In the genomic region with DNA sequence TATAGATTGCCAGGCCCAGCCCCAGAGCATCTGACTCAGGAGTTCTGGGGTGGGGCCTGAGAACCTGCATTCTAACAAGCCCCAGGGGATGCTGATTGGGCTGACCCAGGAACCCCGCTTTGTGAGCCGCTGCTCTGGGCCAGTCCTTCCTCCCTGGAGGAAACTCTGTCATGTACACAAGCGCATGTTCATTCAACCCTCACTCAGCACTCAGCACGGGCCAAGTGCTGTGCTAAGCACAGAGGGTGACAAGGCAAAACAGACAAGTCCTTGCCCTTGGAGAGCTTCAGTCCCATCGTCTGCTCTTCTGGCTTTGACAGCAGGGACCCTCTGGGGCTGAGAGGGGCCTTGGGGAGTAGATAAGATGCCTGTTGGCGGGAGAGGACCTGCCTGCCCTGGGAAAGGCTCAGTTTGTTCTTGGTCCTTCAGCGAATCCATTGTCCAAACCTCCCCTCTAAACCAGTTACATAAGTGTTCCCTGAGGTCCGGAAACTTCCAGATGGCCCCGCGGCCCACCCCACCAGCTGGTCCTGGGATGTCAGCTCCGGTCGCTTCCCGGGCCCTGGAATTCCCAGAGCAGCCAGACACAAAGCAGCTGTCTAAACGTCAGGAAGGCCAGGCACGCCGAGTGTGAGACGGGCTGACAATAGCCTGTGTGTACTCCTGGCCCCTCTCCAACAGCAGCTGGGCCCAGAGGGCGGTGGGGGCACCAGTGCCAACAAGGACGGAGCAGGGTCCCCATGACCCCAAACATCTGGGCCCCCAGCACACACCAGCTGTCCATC, we compare ENCODE assay signal across 11 cellular contexts.
A peak's percentile ranks its signal among the peaks of the same experiment; 100 is the strongest.
DNase-seq lines count a peak whose midpoint lies in the region; ATAC-seq and TF ChIP-seq lines count a peak whose summit lies in the region.
"Had no signal": no experiment of that assay in that cellular context is flagged by ENCODE, and none has a peak within 500 bp of the region (broad histone marks: within the 10 kb centered on the region; RNA-seq: fewer than 3 reads in every experiment).

No MANE protein-coding gene starts in this region.

- H3K36me3 ChIP-seq in upper lobe of right lung = no peaks in the 10 kb centered on the region
- H3K36me3 ChIP-seq in CD8-positive, alpha-beta T cell (ENCODE audit: insufficient read depth, low read length) = no peaks in the 10 kb centered on the region

- no peaks in the 10 kb centered on the region for H3K27me3 ChIP-seq in upper lobe of right lung
- H3K27me3 ChIP-seq in CD8-positive, alpha-beta T cell (ENCODE audit: insufficient read depth, low read length) = no peaks in the 10 kb centered on the region

- H3K9me3 ChIP-seq in upper lobe of right lung = no peaks in the 10 kb centered on the region
- H3K9me3 ChIP-seq in CD8-positive, alpha-beta T cell (ENCODE audit: low read length) = no peaks in the 10 kb centered on the region

- no peaks in the 10 kb centered on the region for H3K4me1 Mint-ChIP-seq in activated T-helper 2 cell treated with anti-CD3 and anti-CD28 coated beads, Interferon-gamma antibody, Interleukin-2, Interleukin-4, amounts not matched to agents 10 μg/mL and 5 μg/mL and 100 μg/mL, durations not matched to agents 14 hours and 24 hours and 36 hours (ENCODE audit: low read depth)
- no peaks in the 10 kb centered on the region for H3K4me1 Mint-ChIP-seq in CD8-positive, alpha-beta T cell (ENCODE audit: low read depth)
- H3K4me1 Mint-ChIP-seq: activated CD4-positive, alpha-beta memory T cell treated with anti-CD3 and anti-CD28 coated beads, Interleukin-2, amount 10 ng/mL, durations not matched to agents 7 days and 5 days had no signal

- H3K4me3 Mint-ChIP-seq in activated T-helper 2 cell treated with anti-CD3 and anti-CD28 coated beads, Interferon-gamma antibody, Interleukin-2, Interleukin-4, amounts not matched to agents 10 μg/mL and 5 μg/mL and 100 μg/mL, durations not matched to agents 14 hours and 24 hours and 36 hours (ENCODE audit: low read depth) = no peak overlapping the region
- no peak overlapping the region for H3K4me3 Mint-ChIP-seq in CD8-positive, alpha-beta T cell
- H3K4me3 Mint-ChIP-seq: activated CD4-positive, alpha-beta memory T cell treated with anti-CD3 and anti-CD28 coated beads, Interleukin-2, amount 10 ng/mL, durations not matched to agents 7 days and 5 days; effector memory CD8-positive, alpha-beta T cell had no signal

- H3K27me3 Mint-ChIP-seq in activated T-helper 2 cell treated with anti-CD3 and anti-CD28 coated beads, Interferon-gamma antibody, Interleukin-2, Interleukin-4, amounts not matched to agents 10 μg/mL and 5 μg/mL and 100 μg/mL, durations not matched to agents 14 hours and 24 hours and 36 hours (ENCODE audit: low read depth) = peaks cover 9% of the 10 kb centered on the region
- H3K27me3 Mint-ChIP-seq in CD8-positive, alpha-beta T cell (ENCODE audit: low read depth) = peaks cover 12% of the 10 kb centered on the region

- POLR2A ChIA-PET in CD8-positive, alpha-beta T cell (lab: Charles Lee) = no interaction called here

- H3K27ac ChIP-seq in upper lobe of right lung = peak overlapping the region; percentile 72
- no peak overlapping the region for H3K27ac ChIP-seq in CD8-positive, alpha-beta T cell (ENCODE audit: low read depth, low read length)

- H3K36me3 Mint-ChIP-seq in activated T-helper 2 cell treated with anti-CD3 and anti-CD28 coated beads, Interferon-gamma antibody, Interleukin-2, Interleukin-4, amounts not matched to agents 10 μg/mL and 5 μg/mL and 100 μg/mL, durations not matched to agents 14 hours and 24 hours and 36 hours (ENCODE audit: low read depth) = no peaks in the 10 kb centered on the region
- no peaks in the 10 kb centered on the region for H3K36me3 Mint-ChIP-seq in CD8-positive, alpha-beta T cell

- H3K27ac Mint-ChIP-seq in activated T-helper 2 cell treated with anti-CD3 and anti-CD28 coated beads, Interferon-gamma antibody, Interleukin-2, Interleukin-4, amounts not matched to agents 10 μg/mL and 5 μg/mL and 100 μg/mL, durations not matched to agents 14 hours and 24 hours and 36 hours = no peak overlapping the region
- H3K27ac Mint-ChIP-seq in CD8-positive, alpha-beta T cell = no peak overlapping the region
- H3K27ac Mint-ChIP-seq: activated CD4-positive, alpha-beta memory T cell treated with anti-CD3 and anti-CD28 coated beads, Interleukin-2, amount 10 ng/mL, durations not matched to agents 7 days and 5 days; effector memory CD8-positive, alpha-beta T cell had no signal

- no peaks in the 10 kb centered on the region for H3K9me3 Mint-ChIP-seq in activated T-helper 2 cell treated with anti-CD3 and anti-CD28 coated beads, Interferon-gamma antibody, Interleukin-2, Interleukin-4, amounts not matched to agents 10 μg/mL and 5 μg/mL and 100 μg/mL, durations not matched to agents 14 hours and 24 hours and 36 hours
- no peaks in the 10 kb centered on the region for H3K9me3 Mint-ChIP-seq in CD8-positive, alpha-beta T cell
- H3K9me3 Mint-ChIP-seq: activated CD4-positive, alpha-beta memory T cell treated with anti-CD3 and anti-CD28 coated beads, Interleukin-2, amount 10 ng/mL, durations not matched to agents 7 days and 5 days; effector memory CD8-positive, alpha-beta T cell had no signal

- ATAC-seq in upper lobe of right lung (peak; percentile 59), GM18520 (IDR thresholded peaks at IDR 0.05; ENCODE audit: unreplicated experiment) (no peak)
- ATAC-seq in CD8-positive, alpha-beta T cell = no peak
- ATAC-seq: effector memory CD8-positive, alpha-beta T cell had no signal

- CTCF ChIA-PET in CD8-positive, alpha-beta T cell (lab: Charles Lee) = interaction anchor here (1.2 kb wide), 1 partner anchor 9 kb away, joined by 4 read pairs; no protein-coding TSS in a partner anchor

- H3K4me3 ChIP-seq in upper lobe of right lung = no peak overlapping the region
- no peak overlapping the region for H3K4me3 ChIP-seq in CD8-positive, alpha-beta T cell (ENCODE audit: low read depth, low read length)

- no peak for TF ChIP-seq CTCF in upper lobe of right lung (IDR thresholded peaks at IDR 0.05)
- TF ChIP-seq CTCF in CD8-positive, alpha-beta T cell (IDR thresholded peaks at IDR 0.05) = no peak

- DNase-seq in NCI-H2081 (lab: John Stamatoyannopoulos, UW) (peak; percentile 22 to 54), NCI-H2081 treated with DMSO at 0.1 percent for 48 hours (lab: John Stamatoyannopoulos, UW) (no peak), fibroblast of peridontal ligament (ENCODE audit: extremely low read depth) (peak; percentile 24), myocyte (ENCODE audit: low read depth) (peak; percentile 98), upper lobe of right lung (peak; percentile 78)
- no peak for DNase-seq in activated T-helper 2 cell treated with anti-CD3 and anti-CD28 coated beads, Interferon-gamma antibody, Interleukin-2, Interleukin-4, amounts not matched to agents 10 μg/mL and 5 μg/mL and 100 μg/mL, durations not matched to agents 14 hours and 24 hours and 36 hours (ENCODE audit: low spot score)
- no peak for DNase-seq in CD8-positive, alpha-beta T cell
- DNase-seq: activated CD4-positive, alpha-beta memory T cell treated with anti-CD3 and anti-CD28 coated beads, Interleukin-2, amount 10 ng/mL, durations not matched to agents 7 days and 5 days; effector memory CD8-positive, alpha-beta T cell; NCI-H2107 had no signal

- intact Hi-C loops in upper lobe of right lung (cut with DNase I) = no loop called here
- intact Hi-C loops in activated T-helper 2 cell treated with anti-CD3 and anti-CD28 coated beads, Interferon-gamma antibody, Interleukin-2, Interleukin-4, amounts not matched to agents 10 μg/mL and 5 μg/mL and 100 μg/mL, durations not matched to agents 14 hours and 24 hours and 36 hours (cut with micrococcal nuclease) = no loop called here
- intact Hi-C loops in CD8-positive, alpha-beta T cell (cut with DNase I, micrococcal nuclease) = no loop called here

- peaks cover 18% of the 10 kb centered on the region for H3K4me1 ChIP-seq in upper lobe of right lung
- no peaks in the 10 kb centered on the region for H3K4me1 ChIP-seq in CD8-positive, alpha-beta T cell (ENCODE audit: insufficient read depth, low read length)

Comparison
In these comparisons a context has a peak if more than half of its experiments do, and no peak if none do; other contexts are left out.
1. DNase-seq: peak in NCI-H2081 (2 of 2), fibroblast of peridontal ligament (single experiment), myocyte (single experiment) and upper lobe of right lung (single experiment); none in NCI-H2081 treated with DMSO at 0.1 percent for 48 hours (single experiment), activated T-helper 2 cell treated with anti-CD3 and anti-CD28 coated beads, Interferon-gamma antibody, Interleukin-2, Interleukin-4, amounts not matched to agents 10 μg/mL and 5 μg/mL and 100 μg/mL, durations not matched to agents 14 hours and 24 hours and 36 hours (single experiment) and CD8-positive, alpha-beta T cell (0 of 7).